ENCODE assay signal across 6 cellular contexts in the genomic region with DNA sequence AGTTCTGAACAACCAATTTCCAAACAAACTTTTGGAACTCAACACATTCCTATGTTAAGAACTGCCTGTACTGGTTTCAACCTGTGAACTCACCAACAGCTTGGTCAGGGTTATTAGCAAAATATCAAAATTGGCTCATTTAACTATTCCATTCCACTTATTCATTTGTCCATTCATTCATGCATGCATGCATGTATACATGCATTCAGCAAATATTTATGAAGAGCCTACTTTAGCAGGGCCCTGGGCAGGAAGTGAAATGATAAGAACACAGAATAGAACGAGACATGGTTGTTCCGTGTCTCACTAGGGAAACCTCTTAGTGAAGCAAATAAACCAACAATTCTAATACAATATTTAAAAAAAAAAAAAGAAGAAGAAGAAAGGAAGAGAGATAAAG.
"Had no signal": no experiment of that assay in that cellular context is flagged by ENCODE, and none has a peak within 500 bp of the region (broad histone marks: within the 10 kb centered on the region; RNA-seq: fewer than 3 reads in every experiment).

No MANE protein-coding gene starts in this region.

- H3K27ac Mint-ChIP-seq: GM23338, H9 had no signal

- H3K4me3 ChIP-seq: GM23338, K562 had no signal

- ATAC-seq: GM23338, HepG2, K562 had no signal

- H3K4me1 Mint-ChIP-seq: GM23338, H9 had no signal

- H3K27ac ChIP-seq: HL-60 had no signal

- H3K4me3 Mint-ChIP-seq: GM23338, H9 had no signal

- DNase-seq: H9, HCEC 1CT had no signal
